Comparison of ENCODE assay signal across 18 cellular contexts in the genomic region with DNA sequence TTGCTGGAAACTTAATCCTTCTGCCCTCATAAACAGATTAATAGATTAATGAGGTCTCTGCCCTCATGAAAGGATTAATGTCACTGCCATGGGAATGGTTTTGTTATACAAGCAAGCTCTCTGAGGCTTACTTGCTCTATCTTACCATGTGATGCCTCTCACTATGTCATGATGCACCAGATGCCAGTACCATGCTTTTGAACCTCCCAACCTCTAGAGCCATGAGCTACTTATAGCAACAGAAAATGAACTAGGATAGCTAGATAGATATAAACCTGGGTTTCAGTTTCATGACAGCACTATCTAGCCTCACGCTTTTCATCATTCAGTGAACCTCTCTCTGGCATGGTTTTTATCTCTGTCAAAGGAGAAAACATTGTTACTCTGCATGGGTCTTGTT.
"Had no signal": no experiment of that assay in that cellular context is flagged by ENCODE, and none has a peak within 500 bp of the region (broad histone marks: within the 10 kb centered on the region; RNA-seq: fewer than 3 reads in every experiment).

No MANE protein-coding gene starts in this region.

- H3K4me1 Mint-ChIP-seq: naive thymus-derived CD8-positive, alpha-beta T cell; stimulated activated naive B cell treated with anti-CD40 and anti-IgM and Interleukin-4, amounts not matched to agents 10 μg/mL and 1 μg/mL and 100 μg/mL, for 72 hours; stimulated activated naive CD8-positive, alpha-beta T cell treated with anti-CD3 and anti-CD28 coated beads, Interleukin-15, amount 100 ng/mL, for 72 hours had no signal

- H3K4me3 Mint-ChIP-seq: naive thymus-derived CD8-positive, alpha-beta T cell; stimulated activated naive B cell treated with anti-CD40 and anti-IgM and Interleukin-4, amounts not matched to agents 10 μg/mL and 1 μg/mL and 100 μg/mL, for 72 hours; stimulated activated naive CD8-positive, alpha-beta T cell treated with anti-CD3 and anti-CD28 coated beads, Interleukin-15, amount 100 ng/mL, for 72 hours had no signal

- ATAC-seq: esophagus mucosa; heart left ventricle; left lobe of liver; mucosa of descending colon; naive thymus-derived CD8-positive, alpha-beta T cell; stimulated activated naive B cell treated with anti-CD40 and anti-IgM and Interleukin-4, amounts not matched to agents 10 μg/mL and 1 μg/mL and 100 μg/mL, for 72 hours; stimulated activated naive CD8-positive, alpha-beta T cell treated with anti-CD3 and anti-CD28 coated beads, Interleukin-15, amount 100 ng/mL, for 72 hours had no signal

- DNase-seq: cortex of kidney; dorsolateral prefrontal cortex; effector memory CD4-positive, alpha-beta T cell; heart left ventricle; hippocampal formation; islet precursor cell; mammary epithelial cell; mucosa of descending colon; naive thymus-derived CD8-positive, alpha-beta T cell; posterior cingulate gyrus; sigmoid colon; stimulated activated CD4-positive, alpha-beta T cell treated with anti-CD3 and anti-CD28 coated beads, Interleukin-2, amount 100 ng/mL, for 24 hours; stimulated activated CD4-positive, alpha-beta T cell treated with anti-CD3 and anti-CD28 coated beads, Interleukin-4, amount 100 ng/mL, for 4 hours; stimulated activated naive B cell treated with anti-CD40 and anti-IgM and Interleukin-4, amounts not matched to agents 10 μg/mL and 1 μg/mL and 100 μg/mL, for 72 hours; stimulated activated naive CD8-positive, alpha-beta T cell treated with anti-CD3 and anti-CD28 coated beads, Interleukin-15, amount 100 ng/mL, for 72 hours; testis had no signal

- H3K27ac Mint-ChIP-seq: naive thymus-derived CD8-positive, alpha-beta T cell; stimulated activated naive B cell treated with anti-CD40 and anti-IgM and Interleukin-4, amounts not matched to agents 10 μg/mL and 1 μg/mL and 100 μg/mL, for 72 hours; stimulated activated naive CD8-positive, alpha-beta T cell treated with anti-CD3 and anti-CD28 coated beads, Interleukin-15, amount 100 ng/mL, for 72 hours had no signal

- H3K36me3 Mint-ChIP-seq: stimulated activated naive B cell treated with anti-CD40 and anti-IgM and Interleukin-4, amounts not matched to agents 10 μg/mL and 1 μg/mL and 100 μg/mL, for 72 hours had no signal

- H3K9me3 Mint-ChIP-seq: stimulated activated naive B cell treated with anti-CD40 and anti-IgM and Interleukin-4, amounts not matched to agents 10 μg/mL and 1 μg/mL and 100 μg/mL, for 72 hours had no signal

- H3K27me3 Mint-ChIP-seq: naive thymus-derived CD8-positive, alpha-beta T cell; stimulated activated naive B cell treated with anti-CD40 and anti-IgM and Interleukin-4, amounts not matched to agents 10 μg/mL and 1 μg/mL and 100 μg/mL, for 72 hours; stimulated activated naive CD8-positive, alpha-beta T cell treated with anti-CD3 and anti-CD28 coated beads, Interleukin-15, amount 100 ng/mL, for 72 hours had no signal
